In the genomic region with DNA sequence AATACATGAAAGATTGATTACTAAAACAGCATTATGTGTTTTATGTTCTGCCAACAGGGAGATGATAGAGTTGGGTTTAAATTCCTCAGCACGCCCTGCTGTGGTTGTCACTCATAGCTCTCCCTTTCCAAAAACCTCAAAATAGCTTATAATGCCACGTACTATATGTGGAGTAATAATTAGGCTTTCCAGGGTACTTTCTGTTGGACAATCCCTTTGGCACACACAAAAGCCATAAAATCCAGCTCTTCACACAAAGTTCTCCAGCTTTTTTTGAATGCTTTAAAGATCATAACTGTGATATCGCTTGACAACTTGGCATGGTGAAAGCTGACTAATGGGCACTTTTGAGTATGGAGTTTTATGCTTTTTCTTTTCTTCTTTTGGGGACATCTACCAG, we compare ENCODE assay signal across 17 cellular contexts.
A peak's percentile ranks its signal among the peaks of the same experiment; 100 is the strongest.
DNase-seq lines count a peak whose midpoint lies in the region; ATAC-seq and TF ChIP-seq lines count a peak whose summit lies in the region.
"Had no signal": no experiment of that assay in that cellular context is flagged by ENCODE, and none has a peak within 500 bp of the region (broad histone marks: within the 10 kb centered on the region; RNA-seq: fewer than 3 reads in every experiment).

No MANE protein-coding gene starts in this region.

- H3K36me3 ChIP-seq in heart left ventricle (no peaks in the 10 kb centered on the region), right atrium auricular region (no peaks in the 10 kb centered on the region), muscle layer of colon (ENCODE audit: insufficient read depth, low read length) (no peaks in the 10 kb centered on the region), uterus (no peaks in the 10 kb centered on the region), thyroid gland (no peaks in the 10 kb centered on the region)
- H3K36me3 ChIP-seq: WERI-Rb-1 had no signal

- peak in 1 of 4 donors; percentile 38 for ATAC-seq in heart left ventricle
- ATAC-seq in stimulated activated naive CD8-positive, alpha-beta T cell treated with anti-CD3 and anti-CD28 coated beads, Interleukin-15, Interleukin-2, amounts not matched to agents 100 U/mL and 50 U/mL, for 24 hours: no peak
- ATAC-seq in HG03571 (IDR thresholded peaks at IDR 0.05; ENCODE audit: unreplicated experiment): no peak
- ATAC-seq: A549; effector memory CD8-positive, alpha-beta T cell; naive thymus-derived CD8-positive, alpha-beta T cell had no signal

- 71 to 77% (median 74%) methylated on average over 3 of the region's 3 CpGs for WGBS in heart left ventricle, 4 donors
- 77 to 86% methylated on average over 3 of the region's 3 CpGs for WGBS in thyroid gland, 2 donors

- intact Hi-C loops in heart left ventricle (cut with DNase I) (loop anchor here (1.0 to 10.0 kb wide), 9 partner anchors 83 to 353 kb away; a partner anchor contains a TSS), uterus (cut with DNase I; ENCODE audit: low total_unique reads) (loop anchor here (5.0 kb wide), 1 partner anchor 151 kb away; no protein-coding TSS in a partner anchor), thyroid gland (cut with DNase I) (loop anchor here (5.0 kb wide), 1 partner anchor 146 kb away; a partner anchor contains a TSS)

- H3K27ac ChIP-seq in heart left ventricle (peak overlapping the region in 7 of 12 donors; percentile 2 to 65 (median 54)), right atrium auricular region (no peak overlapping the region), muscle layer of colon (ENCODE audit: low read depth, low read length) (peak overlapping the region; percentile 7), uterus (peak overlapping the region; percentile 81 to 87), thyroid gland (no peak overlapping the region)
- H3K27ac ChIP-seq: A549, WERI-Rb-1 had no signal

- H3K9ac ChIP-seq in muscle layer of colon (ENCODE audit: low read length): no peak overlapping the region

- DNase-seq in heart left ventricle (no peak), right atrium auricular region (ENCODE audit: low spot score) (no peak), astrocyte of the hippocampus (ENCODE audit: low read depth, low spot score) (peak; percentile 26), uterus (no peak), thyroid gland (no peak)
- no peak for DNase-seq in stimulated activated naive CD8-positive, alpha-beta T cell treated with anti-CD3 and anti-CD28 coated beads, Interleukin-15, Interleukin-2, amounts not matched to agents 100 U/mL and 50 U/mL, for 24 hours
- DNase-seq: activated effector memory CD4-positive, alpha-beta T cell treated with Interleukin-2 at 50 U/mL for 16 hours; CD8-positive, alpha-beta memory T cell; effector memory CD8-positive, alpha-beta T cell; head of caudate nucleus; naive thymus-derived CD8-positive, alpha-beta T cell; NCI-H1417 treated with DMSO at 0.1 percent for 48 hours; stimulated activated CD4-positive, alpha-beta T cell treated with anti-CD3 and anti-CD28 coated beads, Interleukin-2, amount 100 ng/mL, for 48 hours; WERI-Rb-1 had no signal

- TF ChIP-seq POLR2A in heart left ventricle (IDR thresholded peaks at IDR 0.05): no peak
- no peak for TF ChIP-seq POLR2A in uterus (IDR thresholded peaks at IDR 0.05)
- TF ChIP-seq POLR2A in thyroid gland (IDR thresholded peaks at IDR 0.05): no peak

- H3K4me1 ChIP-seq in heart left ventricle (peaks cover 0 to 10% (median 0%) of the 10 kb centered on the region in 12 donors), right atrium auricular region (no peaks in the 10 kb centered on the region), muscle layer of colon (ENCODE audit: insufficient read depth, low read length) (peaks cover 8% of the 10 kb centered on the region), uterus (no peaks in the 10 kb centered on the region), thyroid gland (peaks cover 0 to 2% of the 10 kb centered on the region in 2 donors)
- H3K4me1 ChIP-seq: A549 had no signal

- H3K27me3 ChIP-seq in heart left ventricle (no peaks in the 10 kb centered on the region), right atrium auricular region (no peaks in the 10 kb centered on the region), muscle layer of colon (ENCODE audit: control insufficient read depth in 1 of 2, insufficient read depth in 2 of 2, low read length in 2 of 2) (no peaks in the 10 kb centered on the region), uterus (no peaks in the 10 kb centered on the region), thyroid gland (no peaks in the 10 kb centered on the region)

- no peaks in the 10 kb centered on the region for H3K9me3 ChIP-seq in heart left ventricle
- no peaks in the 10 kb centered on the region for H3K9me3 ChIP-seq in right atrium auricular region
- H3K9me3 ChIP-seq in muscle layer of colon (ENCODE audit: low read length): no peaks in the 10 kb centered on the region
- H3K9me3 ChIP-seq in uterus: no peaks in the 10 kb centered on the region
- no peaks in the 10 kb centered on the region for H3K9me3 ChIP-seq in thyroid gland
- H3K9me3 ChIP-seq: A549 had no signal

- H3K4me3 ChIP-seq in heart left ventricle: peak overlapping the region in 2 of 12 donors; percentile 10 to 17
- H3K4me3 ChIP-seq in right atrium auricular region: no peak overlapping the region
- no peak overlapping the region for H3K4me3 ChIP-seq in muscle layer of colon (ENCODE audit: low read depth in 1 of 2, low read length in 2 of 2)
- H3K4me3 ChIP-seq in uterus: no peak overlapping the region
- H3K4me3 ChIP-seq in thyroid gland (replicated peaks in 1 of 3): no peak overlapping the region
- H3K4me3 ChIP-seq: A549 had no signal

- TF ChIP-seq CTCF in heart left ventricle (IDR thresholded peaks at IDR 0.05): no peak
- TF ChIP-seq CTCF in right atrium auricular region (IDR thresholded peaks at IDR 0.05): no peak
- no peak for TF ChIP-seq CTCF in uterus (IDR thresholded peaks at IDR 0.05)
- no peak for TF ChIP-seq CTCF in thyroid gland (IDR thresholded peaks at IDR 0.05)

Comparison
In these comparisons a context has a peak if more than half of its experiments do, and no peak if none do; other contexts are left out.
1. H3K27ac ChIP-seq: peak in heart left ventricle (7 of 12), muscle layer of colon (single experiment) and uterus (2 of 2); none in right atrium auricular region (0 of 2) and thyroid gland (0 of 3).